ENCODE assay signal across 27 cellular contexts in the genomic region with DNA sequence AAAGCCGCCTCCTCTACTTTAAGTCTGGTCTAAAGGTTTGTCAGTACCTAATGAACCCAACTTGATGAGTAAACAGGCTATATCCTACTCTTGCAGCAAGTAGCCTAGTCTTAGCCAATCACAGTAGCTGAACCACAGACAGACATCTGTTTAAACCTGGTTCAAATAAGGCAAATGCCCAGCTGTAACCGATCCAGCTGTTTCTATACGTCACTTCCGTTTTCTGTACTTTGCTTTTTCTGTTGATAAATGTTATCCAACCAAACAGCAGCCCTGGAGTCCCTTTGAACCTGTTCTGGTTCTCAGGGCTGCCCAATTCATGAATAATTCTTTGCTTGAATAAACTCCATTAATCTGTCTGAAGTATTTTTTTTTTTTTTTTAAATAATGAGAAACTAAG.
"Had no signal": no experiment of that assay in that cellular context is flagged by ENCODE, and none has a peak within 500 bp of the region (broad histone marks: within the 10 kb centered on the region; RNA-seq: fewer than 3 reads in every experiment).

No MANE protein-coding gene starts in this region.

- H3K4me1 Mint-ChIP-seq: stimulated activated effector memory CD8-positive, alpha-beta T cell treated with anti-CD3 and anti-CD28 coated beads, Interleukin-12 subunit alpha, Interleukin-12 subunit beta, amount 100 ng/mL, for 72 hours had no signal

- H3K9me3 Mint-ChIP-seq: effector memory CD8-positive, alpha-beta T cell; naive thymus-derived CD4-positive, alpha-beta T cell; stimulated activated effector memory CD8-positive, alpha-beta T cell treated with anti-CD3 and anti-CD28 coated beads, Interleukin-12 subunit alpha, Interleukin-12 subunit beta, amount 100 ng/mL, for 72 hours; type B pancreatic cell had no signal

- H3K27me3 Mint-ChIP-seq: type B pancreatic cell had no signal

- H3K4me3 Mint-ChIP-seq: effector memory CD8-positive, alpha-beta T cell; naive thymus-derived CD4-positive, alpha-beta T cell; nephron progenitor cell; stimulated activated effector memory CD8-positive, alpha-beta T cell treated with anti-CD3 and anti-CD28 coated beads, Interleukin-12 subunit alpha, Interleukin-12 subunit beta, amount 100 ng/mL, for 72 hours; type B pancreatic cell had no signal

- H3K27ac ChIP-seq: colonic mucosa, esophagus squamous epithelium, heart right ventricle, left lung, psoas muscle, sigmoid colon, stomach, thyroid gland had no signal

- H3K27ac Mint-ChIP-seq: effector memory CD8-positive, alpha-beta T cell; naive thymus-derived CD4-positive, alpha-beta T cell; nephron progenitor cell; stimulated activated effector memory CD8-positive, alpha-beta T cell treated with anti-CD3 and anti-CD28 coated beads, Interleukin-12 subunit alpha, Interleukin-12 subunit beta, amount 100 ng/mL, for 72 hours; type B pancreatic cell had no signal

- H3K27me3 ChIP-seq: colonic mucosa, esophagus squamous epithelium, left lung, ovary, sigmoid colon, stomach, thyroid gland had no signal

- H3K9me3 ChIP-seq: colonic mucosa, esophagus squamous epithelium, heart right ventricle, left lung, ovary, psoas muscle, sigmoid colon, stomach, thyroid gland had no signal

- H3K36me3 Mint-ChIP-seq: stimulated activated effector memory CD8-positive, alpha-beta T cell treated with anti-CD3 and anti-CD28 coated beads, Interleukin-12 subunit alpha, Interleukin-12 subunit beta, amount 100 ng/mL, for 72 hours; type B pancreatic cell had no signal

- H3K36me3 ChIP-seq: colonic mucosa, esophagus squamous epithelium, heart right ventricle, left lung, ovary, sigmoid colon, stomach, thyroid gland had no signal

- H3K4me3 ChIP-seq: colonic mucosa, esophagus squamous epithelium, heart right ventricle, left lung, ovary, psoas muscle, sigmoid colon, stomach, thyroid gland had no signal

- DNase-seq: colonic mucosa; dermis blood vessel endothelial cell; effector memory CD8-positive, alpha-beta T cell; esophagus squamous epithelium; foreskin melanocyte; glutamatergic neuron; heart right ventricle; hippocampal formation; left cardiac atrium; left lung; mesenchymal stem cell; midbrain; naive thymus-derived CD4-positive, alpha-beta T cell; nephron progenitor cell; occipital lobe; ovary; posterior cingulate gyrus; psoas muscle; right cardiac atrium; sigmoid colon; stimulated activated CD4-positive, alpha-beta T cell treated with anti-CD3 and anti-CD28 coated beads, Interleukin-2, amount 100 ng/mL, for 24 hours; stimulated activated CD4-positive, alpha-beta T cell treated with anti-CD3 and anti-CD28 coated beads, Interleukin-4, amount 100 ng/mL, for 24 hours; stimulated activated naive CD4-positive, alpha-beta T cell treated with Interleukin-2 at 50 U/mL for 16 hours; stomach; thyroid gland had no signal
